ENCODE assay signal across 8 cellular contexts in genomic region chr19:15280048-15280725, GRCh38. TPM values are rescaled to one million over a fixed set of nuclear protein-coding genes. Genes with fewer than 3 reads are reported as not detected.
DNase-seq lines count a peak whose midpoint lies in the region; ATAC-seq and TF ChIP-seq lines count a peak whose summit lies in the region.

No MANE protein-coding gene starts in this region.

- no peak for DNase-seq in CD4-positive, alpha-beta memory T cell
- DNase-seq in SK-N-DZ (ENCODE audit: low spot score) = peak; percentile 86
- DNase-seq in cardiac muscle cell (ENCODE audit: low read depth in 1 of 2, low spot score in 1 of 2) = no peak
- DNase-seq in OCI-M1 (lab: John Stamatoyannopoulos, UW) = no peak
- no peak for DNase-seq in NCI-H1436 (lab: John Stamatoyannopoulos, UW)

- no peaks in the 10 kb centered on the region for H3K9me3 ChIP-seq in CD4-positive, alpha-beta memory T cell (ENCODE audit: control insufficient read depth in 1 of 2, low read length in 2 of 2)
- H3K9me3 ChIP-seq in cardiac muscle cell (ENCODE audit: low read depth) = no peaks in the 10 kb centered on the region

- H3K4me1 ChIP-seq in CD4-positive, alpha-beta memory T cell (ENCODE audit: insufficient read depth, low read length) = peaks cover 90% of the 10 kb centered on the region
- H3K4me1 ChIP-seq in cardiac muscle cell (ENCODE audit: low read depth) (peaks cover 63% of the 10 kb centered on the region), rectal smooth muscle tissue (ENCODE audit: control insufficient read depth, insufficient read depth, low read length) (peaks cover 52% of the 10 kb centered on the region)

- intact Hi-C loops in CD4-positive, alpha-beta memory T cell (cut with micrococcal nuclease) = no loop called here

- peak overlapping the region; percentile 36 to 89 (median 61) for H3K27ac Mint-ChIP-seq in CD4-positive, alpha-beta memory T cell

- H3K27me3 ChIP-seq in CD4-positive, alpha-beta memory T cell (ENCODE audit: insufficient read depth, low read length) = no peaks in the 10 kb centered on the region
- no peaks in the 10 kb centered on the region for H3K27me3 ChIP-seq in cardiac muscle cell
- H3K27me3 ChIP-seq in rectal smooth muscle tissue (ENCODE audit: control insufficient read depth, insufficient read depth, low read length) = no peaks in the 10 kb centered on the region

- peaks cover 0 to 2% of the 10 kb centered on the region in 2 donors for H3K36me3 Mint-ChIP-seq in CD4-positive, alpha-beta memory T cell

- H3K9ac ChIP-seq in rectal smooth muscle tissue (ENCODE audit: low read length) = no peak overlapping the region

- H3K9me3 Mint-ChIP-seq in CD4-positive, alpha-beta memory T cell = no peaks in the 10 kb centered on the region

- H3K4me3 Mint-ChIP-seq in CD4-positive, alpha-beta memory T cell = peak overlapping the region in 7 of 8 donors; percentile 9 to 64 (median 31)

- H3K4me3 ChIP-seq in CD4-positive, alpha-beta memory T cell (ENCODE audit: low read length in 2 of 2) = no peak overlapping the region
- H3K4me3 ChIP-seq in cardiac muscle cell (no peak overlapping the region), rectal smooth muscle tissue (ENCODE audit: low read length) (no peak overlapping the region)

- POLR2A ChIA-PET in CD4-positive, alpha-beta memory T cell (lab: Charles Lee; ENCODE audit: partially characterized antibody) = interaction anchor here (1.6 kb wide), 1 partner anchor 9 kb away, joined by 3 read pairs; no protein-coding TSS in a partner anchor

- CTCF ChIA-PET in CD4-positive, alpha-beta memory T cell (lab: Charles Lee; ENCODE audit: partially characterized antibody) = interaction anchor here (1.3 kb wide), 1 partner anchor 9 kb away, joined by 3 read pairs; no protein-coding TSS in a partner anchor

- no peaks in the 10 kb centered on the region for H3K36me3 ChIP-seq in CD4-positive, alpha-beta memory T cell (ENCODE audit: insufficient read depth, low read length)
- H3K36me3 ChIP-seq in cardiac muscle cell (no peaks in the 10 kb centered on the region), rectal smooth muscle tissue (ENCODE audit: control insufficient read depth, insufficient read depth, low read length) (no peaks in the 10 kb centered on the region)

- H3K4me1 Mint-ChIP-seq in CD4-positive, alpha-beta memory T cell = peaks cover 69 to 98% (median 82%) of the 10 kb centered on the region in 4 donors

- ATAC-seq in GM19463 (IDR thresholded peaks at IDR 0.05; ENCODE audit: unreplicated experiment) (no peak), HG02884 (IDR thresholded peaks at IDR 0.05; ENCODE audit: unreplicated experiment) (no peak)

- peak overlapping the region; percentile 9 for H3K27ac ChIP-seq in CD4-positive, alpha-beta memory T cell (ENCODE audit: low read depth, low read length)
- peak overlapping the region; percentile 85 for H3K27ac ChIP-seq in cardiac muscle cell
- H3K27ac ChIP-seq in rectal smooth muscle tissue (ENCODE audit: low read depth, low read length) = peak overlapping the region; percentile 41

- TF ChIP-seq CTCF in cardiac muscle cell (IDR thresholded peaks at IDR 0.05; ENCODE audit: low read depth, low read length) = no peak

- no peaks in the 10 kb centered on the region for H3K27me3 Mint-ChIP-seq in CD4-positive, alpha-beta memory T cell

RNA-seq across cellular contexts. Expression of gene EPHX3, which starts 47.9 kb away (rescaled TPM):
- under 1 TPM in 1 of 2 experiments, not detected in 1; 0.29 TPM for total RNA-seq in CD4-positive, alpha-beta memory T cell
- polyA plus RNA-seq in CD4-positive, alpha-beta memory T cell = not detected
- polyA plus RNA-seq in SK-N-DZ (2014; cell fraction: cytosol; rRNA removed) = 0.09 TPM in 1 of 2 replicates, not detected in the other
- polyA plus RNA-seq in SK-N-DZ (2014; cell fraction: nucleus; rRNA removed) = 0.14 and 0.46 TPM in 2 replicates
- total RNA-seq in cardiac muscle cell = 0.70 and 1.9 TPM in 2 replicates
- 4.0 and 4.6 TPM in 2 replicates for polyA plus RNA-seq in cardiac muscle cell

RNA-seq across cellular contexts. Expression of gene BRD4, which starts 52.2 kb away (rescaled TPM):
- total RNA-seq in CD4-positive, alpha-beta memory T cell = 100 to 1,000 TPM; 149 to 152 TPM
- 10 to 100 TPM in 1 of 2 donors, 1 to 10 TPM in 1; 4.2 to 48.2 TPM for polyA plus RNA-seq in CD4-positive, alpha-beta memory T cell
- 9.3 and 11.1 TPM in 2 replicates for polyA plus RNA-seq in SK-N-DZ (2014; cell fraction: cytosol; rRNA removed)
- polyA plus RNA-seq in SK-N-DZ (2014; cell fraction: nucleus; rRNA removed) = 9.9 and 20.7 TPM in 2 replicates
- 25.9 and 42.5 TPM in 2 replicates for total RNA-seq in cardiac muscle cell
- polyA plus RNA-seq in cardiac muscle cell = 86.1 and 109 TPM in 2 replicates

Comparison
In these comparisons a context has a peak if more than half of its experiments do, and no peak if none do; other contexts are left out.
1. H3K27ac ChIP-seq: peak in every context shown above with its lines; median percentile 85 in cardiac muscle cell; 41 in rectal smooth muscle tissue; 9 in CD4-positive, alpha-beta memory T cell.